ENCODE assay signal across 8 cellular contexts in the genomic region with DNA sequence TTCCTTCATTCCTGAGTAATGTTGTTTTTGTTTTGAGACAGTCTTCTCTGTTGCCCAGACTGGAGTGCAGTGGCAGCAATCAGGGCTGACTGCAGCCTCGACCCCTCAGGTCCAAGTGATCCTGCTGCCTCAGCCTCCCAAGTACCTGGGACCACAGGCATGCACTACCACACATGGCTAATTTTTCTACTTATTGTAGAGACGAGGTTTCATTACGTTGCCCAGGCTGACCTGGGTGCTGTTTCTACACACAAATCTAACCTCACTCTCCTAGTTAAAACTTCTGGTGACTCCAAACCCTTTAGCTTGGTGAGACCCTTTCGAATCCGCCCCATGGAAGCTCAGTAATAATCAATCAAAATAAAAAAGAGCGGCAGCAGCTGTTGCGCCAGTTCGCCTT. TPM values are rescaled to one million over a fixed set of nuclear protein-coding genes. Genes with fewer than 3 reads are reported as not detected.
A peak's percentile ranks its signal among the peaks of the same experiment; 100 is the strongest.
DNase-seq lines count a peak whose midpoint lies in the region; ATAC-seq, FAIRE-seq and TF ChIP-seq lines count a peak whose summit lies in the region.

No MANE protein-coding gene starts in this region.

- no peak for DNase-seq in activated T-cell treated with anti-CD3 and anti-CD28 coated beads, Interleukin-2, amount 50 U/mL, for 24 hours
- no peak for DNase-seq in activated T-cell treated with anti-CD3 and anti-CD28 coated beads, Interleukin-2, amount 50 U/mL, for 48 hours
- no peak for DNase-seq in activated T-helper 1 cell treated with anti-CD3 and anti-CD28 coated beads, Interleukin-12 subunit alpha, Interleukin-12 subunit beta, Interleukin-2, Interleukin-4 antibody, amounts not matched to agents 30 ng/mL and 10 ng/mL and 1 ng/mL, durations not matched to agents 14 hours and 24 hours and 36 hours (ENCODE audit: low spot score)
- DNase-seq in immature natural killer cell = no peak
- DNase-seq in stimulated activated naive CD8-positive, alpha-beta T cell treated with anti-CD3 and anti-CD28 coated beads, Interleukin-15, amount 100 ng/mL, for 72 hours = no peak
- DNase-seq in erythroblast (lab: John Stamatoyannopoulos, UW) = no peak
- DNase-seq in left lobe of liver (ENCODE audit: low spot score) = no peak
- DNase-seq in pancreas = no peak

- TF ChIP-seq CTCF in pancreas (IDR thresholded peaks at IDR 0.05) = no peak

- FAIRE-seq in pancreas (lab: Jason Lieb, UNC) = no peak

- H3K4me1 Mint-ChIP-seq in activated T-cell treated with anti-CD3 and anti-CD28 coated beads, Interleukin-2, amount 50 U/mL, for 24 hours (ENCODE audit: low read depth) = peaks cover 53% of the 10 kb centered on the region
- peaks cover 47% of the 10 kb centered on the region for H3K4me1 Mint-ChIP-seq in activated T-helper 1 cell treated with anti-CD3 and anti-CD28 coated beads, Interleukin-12 subunit alpha, Interleukin-12 subunit beta, Interleukin-2, Interleukin-4 antibody, amounts not matched to agents 30 ng/mL and 10 ng/mL and 1 ng/mL, durations not matched to agents 14 hours and 24 hours and 36 hours (ENCODE audit: low read depth)
- peaks cover 45 to 48% of the 10 kb centered on the region in 2 donors for H3K4me1 Mint-ChIP-seq in immature natural killer cell
- peaks cover 50% of the 10 kb centered on the region for H3K4me1 Mint-ChIP-seq in stimulated activated naive CD8-positive, alpha-beta T cell treated with anti-CD3 and anti-CD28 coated beads, Interleukin-15, amount 100 ng/mL, for 72 hours

- intact Hi-C loops in activated T-helper 1 cell treated with anti-CD3 and anti-CD28 coated beads, Interleukin-12 subunit alpha, Interleukin-12 subunit beta, Interleukin-2, Interleukin-4 antibody, amounts not matched to agents 30 ng/mL and 10 ng/mL and 1 ng/mL, durations not matched to agents 14 hours and 24 hours and 36 hours (cut with micrococcal nuclease) = loop anchor here (2.0 to 5.0 kb wide), 3 partner anchors 371 to 609 kb away; a partner anchor contains a TSS
- intact Hi-C loops in pancreas (cut with DNase I) = no loop called here

- H3K27me3 Mint-ChIP-seq in activated T-cell treated with anti-CD3 and anti-CD28 coated beads, Interleukin-2, amount 50 U/mL, for 24 hours = no peaks in the 10 kb centered on the region
- no peaks in the 10 kb centered on the region for H3K27me3 Mint-ChIP-seq in activated T-helper 1 cell treated with anti-CD3 and anti-CD28 coated beads, Interleukin-12 subunit alpha, Interleukin-12 subunit beta, Interleukin-2, Interleukin-4 antibody, amounts not matched to agents 30 ng/mL and 10 ng/mL and 1 ng/mL, durations not matched to agents 14 hours and 24 hours and 36 hours (ENCODE audit: insufficient read depth)
- peaks cover 5 to 9% (median 8%) of the 10 kb centered on the region in 3 donors for H3K27me3 Mint-ChIP-seq in immature natural killer cell (ENCODE audit: low read depth in 3 of 3)
- no peaks in the 10 kb centered on the region for H3K27me3 Mint-ChIP-seq in stimulated activated naive CD8-positive, alpha-beta T cell treated with anti-CD3 and anti-CD28 coated beads, Interleukin-15, amount 100 ng/mL, for 72 hours

- peaks cover 58% of the 10 kb centered on the region for H3K36me3 Mint-ChIP-seq in activated T-cell treated with anti-CD3 and anti-CD28 coated beads, Interleukin-2, amount 50 U/mL, for 24 hours (ENCODE audit: low read depth)
- H3K36me3 Mint-ChIP-seq in activated T-helper 1 cell treated with anti-CD3 and anti-CD28 coated beads, Interleukin-12 subunit alpha, Interleukin-12 subunit beta, Interleukin-2, Interleukin-4 antibody, amounts not matched to agents 30 ng/mL and 10 ng/mL and 1 ng/mL, durations not matched to agents 14 hours and 24 hours and 36 hours (ENCODE audit: low read depth) = peaks cover 27% of the 10 kb centered on the region
- H3K36me3 Mint-ChIP-seq in immature natural killer cell = peaks cover 8 to 13% (median 10%) of the 10 kb centered on the region in 3 donors

- no peaks in the 10 kb centered on the region for H3K36me3 ChIP-seq in pancreas

- H3K27me3 ChIP-seq in pancreas = no peaks in the 10 kb centered on the region

- no peak for ATAC-seq in stimulated activated naive CD8-positive, alpha-beta T cell treated with anti-CD3 and anti-CD28 coated beads, Interleukin-15, amount 100 ng/mL, for 72 hours
- ATAC-seq in left lobe of liver (no peak), pancreas (no peak)

- H3K4me1 ChIP-seq in pancreas = peaks cover 0 to 26% (median 10%) of the 10 kb centered on the region in 3 donors

- H3K9me3 Mint-ChIP-seq in activated T-cell treated with anti-CD3 and anti-CD28 coated beads, Interleukin-2, amount 50 U/mL, for 24 hours = peaks cover 6% of the 10 kb centered on the region
- H3K9me3 Mint-ChIP-seq in activated T-helper 1 cell treated with anti-CD3 and anti-CD28 coated beads, Interleukin-12 subunit alpha, Interleukin-12 subunit beta, Interleukin-2, Interleukin-4 antibody, amounts not matched to agents 30 ng/mL and 10 ng/mL and 1 ng/mL, durations not matched to agents 14 hours and 24 hours and 36 hours = peaks cover 7% of the 10 kb centered on the region
- H3K9me3 Mint-ChIP-seq in immature natural killer cell = no peaks in the 10 kb centered on the region
- H3K9me3 Mint-ChIP-seq in stimulated activated naive CD8-positive, alpha-beta T cell treated with anti-CD3 and anti-CD28 coated beads, Interleukin-15, amount 100 ng/mL, for 72 hours = peaks cover 8% of the 10 kb centered on the region in 2 donors

- peak overlapping the region; percentile 89 for H3K4me3 Mint-ChIP-seq in activated T-cell treated with anti-CD3 and anti-CD28 coated beads, Interleukin-2, amount 50 U/mL, for 24 hours
- peak overlapping the region; percentile 87 for H3K4me3 Mint-ChIP-seq in activated T-helper 1 cell treated with anti-CD3 and anti-CD28 coated beads, Interleukin-12 subunit alpha, Interleukin-12 subunit beta, Interleukin-2, Interleukin-4 antibody, amounts not matched to agents 30 ng/mL and 10 ng/mL and 1 ng/mL, durations not matched to agents 14 hours and 24 hours and 36 hours
- peak overlapping the region; percentile 87 to 96 (median 94) for H3K4me3 Mint-ChIP-seq in immature natural killer cell
- peak overlapping the region; percentile 79 to 95 for H3K4me3 Mint-ChIP-seq in stimulated activated naive CD8-positive, alpha-beta T cell treated with anti-CD3 and anti-CD28 coated beads, Interleukin-15, amount 100 ng/mL, for 72 hours

- no peak for TF ChIP-seq POLR2A in erythroblast (IDR thresholded peaks at IDR 0.05; ENCODE audit: low read length)

- peak overlapping the region; percentile 97 for H3K27ac Mint-ChIP-seq in activated T-cell treated with anti-CD3 and anti-CD28 coated beads, Interleukin-2, amount 50 U/mL, for 24 hours
- peak overlapping the region; percentile 89 for H3K27ac Mint-ChIP-seq in activated T-helper 1 cell treated with anti-CD3 and anti-CD28 coated beads, Interleukin-12 subunit alpha, Interleukin-12 subunit beta, Interleukin-2, Interleukin-4 antibody, amounts not matched to agents 30 ng/mL and 10 ng/mL and 1 ng/mL, durations not matched to agents 14 hours and 24 hours and 36 hours
- peak overlapping the region; percentile 91 to 98 (median 96) for H3K27ac Mint-ChIP-seq in immature natural killer cell
- peak overlapping the region in 1 of 2 donors; percentile 65 for H3K27ac Mint-ChIP-seq in stimulated activated naive CD8-positive, alpha-beta T cell treated with anti-CD3 and anti-CD28 coated beads, Interleukin-15, amount 100 ng/mL, for 72 hours

- H3K4me3 ChIP-seq in pancreas = peak overlapping the region in 1 of 4 donors; percentile 87

- peak overlapping the region in 1 of 4 donors; percentile 84 for H3K27ac ChIP-seq in pancreas

- no peaks in the 10 kb centered on the region for H3K9me3 ChIP-seq in pancreas

- WGBS in pancreas, 2 donors = 66 to 73% methylated on average over 8 of the region's 8 CpGs

RNA-seq across cellular contexts. Expression of a gene that starts 1.3 kb away (rescaled TPM):
- 10.6 and 11.0 TPM in 2 replicates for total RNA-seq in activated T-helper 1 cell treated with anti-CD3 and anti-CD28 coated beads, Interleukin-12 subunit alpha, Interleukin-12 subunit beta, Interleukin-2, Interleukin-4 antibody, amounts not matched to agents 30 ng/mL and 10 ng/mL and 1 ng/mL, durations not matched to agents 14 hours and 24 hours and 36 hours
- 10 to 100 TPM; 11.2 to 15.1 (median 11.8) TPM for polyA plus RNA-seq in immature natural killer cell
- 9.1 TPM for total RNA-seq in left lobe of liver
- 1 to 10 TPM; 3.3 to 7.3 (median 4.2) TPM for total RNA-seq in pancreas
- polyA plus RNA-seq in pancreas = 1 to 10 TPM; 2.5 to 5.3 TPM

RNA-seq across cellular contexts. Expression of a gene that starts 1.5 kb away (rescaled TPM):
- total RNA-seq in activated T-helper 1 cell treated with anti-CD3 and anti-CD28 coated beads, Interleukin-12 subunit alpha, Interleukin-12 subunit beta, Interleukin-2, Interleukin-4 antibody, amounts not matched to agents 30 ng/mL and 10 ng/mL and 1 ng/mL, durations not matched to agents 14 hours and 24 hours and 36 hours = 60.9 and 62.5 TPM in 2 replicates
- polyA plus RNA-seq in immature natural killer cell = 100 to 1,000 TPM; 106 to 137 (median 119) TPM
- total RNA-seq in left lobe of liver = 98.3 TPM
- 10 to 100 TPM; 48.5 to 81.9 (median 66.2) TPM for total RNA-seq in pancreas
- 100 to 1,000 TPM in 1 of 2 donors, 10 to 100 TPM in 1; 54.5 to 101 TPM for polyA plus RNA-seq in pancreas
